8 cellular contexts compared by ENCODE assay signal in genomic region chr13:48976677-48977625, GRCh38. TPM values are rescaled to one million over a fixed set of nuclear protein-coding genes. Genes with fewer than 3 reads are reported as not detected.
A peak's percentile ranks its signal among the peaks of the same experiment; 100 is the strongest.
DNase-seq lines count a peak whose midpoint lies in the region; ATAC-seq and TF ChIP-seq lines count a peak whose summit lies in the region.

No MANE protein-coding gene starts in this region.

- peak; percentile 20 for DNase-seq in activated CD8-positive, alpha-beta memory T cell treated with anti-CD3 and anti-CD28 coated beads, Interleukin-2, amount 50 U/mL, for 24 hours (ENCODE audit: extremely low read depth)
- DNase-seq in activated CD8-positive, alpha-beta memory T cell treated with anti-CD3 and anti-CD28 coated beads, Interleukin-2, amount 50 U/mL, for 48 hours: no peak
- DNase-seq in NT2/D1 (ENCODE audit: low read depth, low spot score): no peak
- DNase-seq in colonic mucosa: peak; percentile 81
- DNase-seq in lung microvascular endothelial cell (ENCODE audit: low read depth in 2 of 2): peak; percentile 13 to 61
- DNase-seq in tibial nerve (ENCODE audit: low spot score in 2 of 2): peak in 1 of 2 donors; percentile 38
- no peak for DNase-seq in NCI-H446 treated with DMSO at 0.1 percent for 48 hours (lab: John Stamatoyannopoulos, UW)

- H3K36me3 ChIP-seq in NT2/D1 (ENCODE audit: insufficient read depth, insufficient read length, low read length) (no peaks in the 10 kb centered on the region), colonic mucosa (no peaks in the 10 kb centered on the region), tibial nerve (no peaks in the 10 kb centered on the region)

- H3K27ac ChIP-seq in colonic mucosa (peak overlapping the region; percentile 98), tibial nerve (peak overlapping the region; percentile 99 to 100 (median 100))

- ATAC-seq in HG02852 (IDR thresholded peaks at IDR 0.05; ENCODE audit: unreplicated experiment): peak; percentile 18

- no peak for TF ChIP-seq POLR2A in tibial nerve (IDR thresholded peaks at IDR 0.05)

- intact Hi-C loops in colonic mucosa (cut with DNase I): no loop called here

- TF ChIP-seq CTCF in colonic mucosa (IDR thresholded peaks at IDR 0.05): no peak
- TF ChIP-seq CTCF in tibial nerve (IDR thresholded peaks at IDR 0.05): no peak

- H3K27me3 ChIP-seq in NT2/D1 (ENCODE audit: insufficient read depth, insufficient read length) (no peaks in the 10 kb centered on the region), colonic mucosa (no peaks in the 10 kb centered on the region), tibial nerve (no peaks in the 10 kb centered on the region)

- H3K9ac ChIP-seq in NT2/D1 (ENCODE audit: insufficient read length, low read depth) (peak overlapping the region; percentile 44), colonic mucosa (ENCODE audit: low read depth in 2 of 2, low read length in 2 of 2) (peak overlapping the region; percentile 61 to 80)

- no peaks in the 10 kb centered on the region for H3K4me1 ChIP-seq in NT2/D1 (ENCODE audit: insufficient read depth, insufficient read length)
- peaks cover 6% of the 10 kb centered on the region for H3K4me1 ChIP-seq in colonic mucosa
- peaks cover 0 to 43% (median 5%) of the 10 kb centered on the region in 4 donors for H3K4me1 ChIP-seq in tibial nerve

- 1 to 2% methylated on average over 30 of the region's 30 CpGs for WGBS in tibial nerve, 2 donors

- H3K4me3 ChIP-seq in NT2/D1 (ENCODE audit: insufficient read length, low read depth) (peak overlapping the region; percentile 41), colonic mucosa (peak overlapping the region; percentile 65), tibial nerve (peak overlapping the region; percentile 64 to 96 (median 96))

- peaks cover 18% of the 10 kb centered on the region for H3K9me3 ChIP-seq in NT2/D1 (ENCODE audit: insufficient read depth, low read length)
- H3K9me3 ChIP-seq in colonic mucosa: no peaks in the 10 kb centered on the region
- peaks cover 0 to 6% (median 0%) of the 10 kb centered on the region in 4 donors for H3K9me3 ChIP-seq in tibial nerve

- no peak for TF ChIP-seq EP300 in tibial nerve (IDR thresholded peaks at IDR 0.05)

RNA-seq across cellular contexts. Expression of gene FNDC3A, which starts 1.2 kb away (rescaled TPM):
- total RNA-seq in colonic mucosa (10 to 100 TPM; 33.9 to 55.3 TPM), lung microvascular endothelial cell (37.7 and 59.3 TPM in 2 replicates), tibial nerve (10 to 100 TPM; 38.2 to 57.7 (median 47.0) TPM)

Comparison
In these comparisons a context has a peak if more than half of its experiments do, and no peak if none do; other contexts are left out.
1. DNase-seq: peak in activated CD8-positive, alpha-beta memory T cell treated with anti-CD3 and anti-CD28 coated beads, Interleukin-2, amount 50 U/mL, for 24 hours (single experiment), colonic mucosa (single experiment) and lung microvascular endothelial cell (2 of 2); none in activated CD8-positive, alpha-beta memory T cell treated with anti-CD3 and anti-CD28 coated beads, Interleukin-2, amount 50 U/mL, for 48 hours (single experiment), NT2/D1 (single experiment) and NCI-H446 treated with DMSO at 0.1 percent for 48 hours (single experiment).
2. H3K4me3 ChIP-seq: peak in every context shown above with its lines; median percentile 96 in tibial nerve; 65 in colonic mucosa; 41 in NT2/D1.